Comparison of ENCODE assay signal across 16 cellular contexts in the genomic region with DNA sequence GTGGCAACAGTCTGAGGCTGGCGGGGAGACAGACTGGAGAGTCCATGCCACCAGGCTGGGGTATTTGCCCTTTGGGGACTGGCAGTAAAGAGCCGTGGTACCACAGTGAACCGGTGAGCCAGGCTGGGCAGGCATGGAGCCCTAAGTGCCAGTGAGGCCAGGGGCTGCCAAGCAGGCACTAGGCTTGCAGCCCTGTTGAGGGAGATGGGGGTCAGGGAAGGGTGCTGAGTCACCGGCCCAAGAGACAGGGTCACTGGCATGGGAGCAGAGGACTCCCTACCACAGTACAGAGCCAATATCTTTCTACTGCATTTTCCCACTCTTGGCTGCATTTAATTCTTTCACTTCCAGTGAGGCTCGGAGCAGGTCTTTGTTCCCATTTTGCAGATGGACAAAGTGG.
"Had no signal": no experiment of that assay in that cellular context is flagged by ENCODE, and none has a peak within 500 bp of the region (broad histone marks: within the 10 kb centered on the region; RNA-seq: fewer than 3 reads in every experiment).

No MANE protein-coding gene starts in this region.

- ATAC-seq: activated CD8-positive, alpha-beta T cell treated with anti-CD3 and anti-CD28 coated beads, Interleukin-2, amount 10 ng/mL, durations not matched to agents 7 days and 5 days; activated naive CD4-positive, alpha-beta T cell treated with anti-CD3 and anti-CD28 coated beads, Interleukin-2, amount 50 U/mL, for 72 hours; left lung had no signal

- H3K4me1 ChIP-seq: left lung, thyroid gland had no signal

- H3K36me3 Mint-ChIP-seq: activated naive CD4-positive, alpha-beta T cell treated with anti-CD3 and anti-CD28 coated beads, Interleukin-2, amount 50 U/mL, for 72 hours had no signal

- H3K27me3 ChIP-seq: left lung, thyroid gland had no signal

- H3K9ac ChIP-seq: SK-N-SH had no signal

- H3K27me3 Mint-ChIP-seq: progenitor cell of endocrine pancreas had no signal

- H3K4me3 ChIP-seq: coronary artery, left lung, thyroid gland had no signal

- H3K9me2 ChIP-seq: SK-N-SH had no signal

- DNase-seq: activated CD4-positive, alpha-beta T cell treated with anti-CD3 and anti-CD28 coated beads for 1 hour; activated CD4-positive, alpha-beta T cell treated with anti-CD3 and anti-CD28 coated beads, Interleukin-2, amount 50 U/mL, for 1 hour; activated CD8-positive, alpha-beta T cell treated with anti-CD3 and anti-CD28 coated beads, Interleukin-2, amount 10 ng/mL, durations not matched to agents 7 days and 5 days; amniotic stem cell; cerebellar nuclear complex; kidney glomerular epithelial cell; left lung; midbrain; retina; SK-N-SH; stimulated activated CD4-positive, alpha-beta T cell treated with anti-CD3 and anti-CD28 coated beads, Interleukin-4, amount 100 ng/mL, for 1 hour; stimulated activated naive CD4-positive, alpha-beta T cell treated with Interleukin-2 at 50 U/mL for 16 hours; thyroid gland had no signal

- H3K4me3 Mint-ChIP-seq: activated CD8-positive, alpha-beta T cell treated with anti-CD3 and anti-CD28 coated beads, Interleukin-2, amount 10 ng/mL, durations not matched to agents 7 days and 5 days had no signal

- H3K9me3 ChIP-seq: left lung, SK-N-SH, thyroid gland had no signal

- H3K9me3 Mint-ChIP-seq: activated naive CD4-positive, alpha-beta T cell treated with anti-CD3 and anti-CD28 coated beads, Interleukin-2, amount 50 U/mL, for 72 hours had no signal

- H3K4me2 ChIP-seq: SK-N-SH had no signal

- H3K27ac ChIP-seq: left lung, thyroid gland had no signal
